ENCODE assay signal across 8 cellular contexts in genomic region chr20:2692036-2692885, GRCh38. TPM values are rescaled to one million over a fixed set of nuclear protein-coding genes. Genes with fewer than 3 reads are reported as not detected.
DNase-seq lines count a peak whose midpoint lies in the region; ATAC-seq and TF ChIP-seq lines count a peak whose summit lies in the region.

Gene EBF4 (plus strand): TSS chr20:2692780. CDS start chr20:2693646, 866 bp downstream.

- CTCF ChIA-PET in CD8-positive, alpha-beta T cell (lab: Charles Lee) = interaction anchor here (0.9 to 2.3 kb wide), 7 partner anchors 9 to 159 kb away, joined by 3 to 8 read pairs (median 3); no protein-coding TSS in a partner anchor
- CTCF ChIA-PET in activated CD8-positive, alpha-beta T cell treated with anti-CD3 and anti-CD28 coated beads for 36 hours (lab: Charles Lee) = interaction anchor here (0.6 to 9.7 kb wide), 2 partner anchors 50 to 60 kb away, joined by 4 to 110 read pairs; no protein-coding TSS in a partner anchor

- peaks cover 5% of the 10 kb centered on the region for H3K27me3 ChIP-seq in CD8-positive, alpha-beta T cell (ENCODE audit: insufficient read depth, low read length)
- H3K27me3 ChIP-seq in mucosa of rectum (ENCODE audit: control insufficient read depth in 2 of 2, insufficient read depth in 2 of 2, low read length in 2 of 2) = peaks cover 32 to 49% of the 10 kb centered on the region in 2 donors

- H3K9me3 Mint-ChIP-seq in CD8-positive, alpha-beta T cell = no peaks in the 10 kb centered on the region
- peaks cover 2% of the 10 kb centered on the region for H3K9me3 Mint-ChIP-seq in activated CD8-positive, alpha-beta T cell treated with anti-CD3 and anti-CD28 coated beads for 36 hours
- H3K9me3 Mint-ChIP-seq in type B pancreatic cell = no peaks in the 10 kb centered on the region

- intact Hi-C loops in CD8-positive, alpha-beta T cell (cut with DNase I, micrococcal nuclease) = loop anchor here in 1 of 2 experiments (5.0 kb wide), 1 partner anchor 150 kb away; the partner anchor contains the start of genes PCED1A and VPS16
- intact Hi-C loops in activated CD8-positive, alpha-beta T cell treated with anti-CD3 and anti-CD28 coated beads for 36 hours (cut with micrococcal nuclease) = no loop called here

- H3K27ac Mint-ChIP-seq in CD8-positive, alpha-beta T cell = peak within 1 kb of the TSS; percentile 56
- peak within 1 kb of the TSS; percentile 35 for H3K27ac Mint-ChIP-seq in activated CD8-positive, alpha-beta T cell treated with anti-CD3 and anti-CD28 coated beads for 36 hours
- peak within 1 kb of the TSS; percentile 93 for H3K27ac Mint-ChIP-seq in type B pancreatic cell

- no peaks in the 10 kb centered on the region for H3K9me3 ChIP-seq in CD8-positive, alpha-beta T cell (ENCODE audit: low read length)
- H3K9me3 ChIP-seq in mucosa of rectum (ENCODE audit: control insufficient read depth in 2 of 2, low read length in 2 of 2) = no peaks in the 10 kb centered on the region

- POLR2A ChIA-PET in CD8-positive, alpha-beta T cell (lab: Charles Lee) = interaction anchor here (1.1 to 1.8 kb wide), 2 partner anchors 40 to 49 kb away, joined by 3 to 8 read pairs; partner anchors contain the start of gene NOP56
- POLR2A ChIA-PET in activated CD8-positive, alpha-beta T cell treated with anti-CD3 and anti-CD28 coated beads for 36 hours (lab: Charles Lee) = interaction anchor here (0.6 to 0.9 kb wide), 2 partner anchors 39 to 492 kb away, joined by 3 to 4 read pairs; partner anchors contain the start of gene NOP56

- no peak for TF ChIP-seq CTCF in CD8-positive, alpha-beta T cell (IDR thresholded peaks at IDR 0.05)
- no peak for TF ChIP-seq CTCF in activated CD8-positive, alpha-beta T cell treated with anti-CD3 and anti-CD28 coated beads for 36 hours (IDR thresholded peaks at IDR 0.05)
- TF ChIP-seq CTCF in epithelial cell of proximal tubule (conservative IDR thresholded peaks at IDR 0.05; ENCODE audit: low read depth, low read length) (no peak), type B pancreatic cell (conservative IDR thresholded peaks at IDR 0.05) (no peak)

- no peak within 1 kb of the TSS for H3K27ac ChIP-seq in CD8-positive, alpha-beta T cell (ENCODE audit: low read depth, low read length)
- peak within 1 kb of the TSS in 1 of 2 donors; percentile 3 for H3K27ac ChIP-seq in mucosa of rectum (ENCODE audit: low read depth in 2 of 2, low read length in 2 of 2)

- H3K4me1 ChIP-seq in CD8-positive, alpha-beta T cell (ENCODE audit: insufficient read depth, low read length) = peaks cover 20% of the 10 kb centered on the region
- H3K4me1 ChIP-seq in mucosa of rectum (ENCODE audit: control insufficient read depth in 2 of 2, insufficient read depth in 2 of 2, low read length in 2 of 2) = peaks cover 0 to 6% of the 10 kb centered on the region in 2 donors

- peaks cover 27% of the 10 kb centered on the region for H3K4me1 Mint-ChIP-seq in CD8-positive, alpha-beta T cell (ENCODE audit: low read depth)
- H3K4me1 Mint-ChIP-seq in activated CD8-positive, alpha-beta T cell treated with anti-CD3 and anti-CD28 coated beads for 36 hours (ENCODE audit: low read depth) = peaks cover 22% of the 10 kb centered on the region
- H3K4me1 Mint-ChIP-seq in type B pancreatic cell (ENCODE audit: unreplicated experiment) = peaks cover 16% of the 10 kb centered on the region

- peaks cover 30% of the 10 kb centered on the region for H3K27me3 Mint-ChIP-seq in CD8-positive, alpha-beta T cell (ENCODE audit: low read depth)
- peaks cover 42% of the 10 kb centered on the region for H3K27me3 Mint-ChIP-seq in activated CD8-positive, alpha-beta T cell treated with anti-CD3 and anti-CD28 coated beads for 36 hours
- H3K27me3 Mint-ChIP-seq in type B pancreatic cell = peaks cover 81% of the 10 kb centered on the region

- peak in 4 of 7 experiments; percentile 10 to 59 (median 32) for DNase-seq in CD8-positive, alpha-beta T cell
- peak; percentile 88 for DNase-seq in HuH-7 (ENCODE audit: low spot score)
- DNase-seq in activated CD8-positive, alpha-beta T cell treated with anti-CD3 and anti-CD28 coated beads for 36 hours = peak; percentile 40
- no peak for DNase-seq in epithelial cell of proximal tubule (ENCODE audit: low read depth)
- DNase-seq in type B pancreatic cell (ENCODE audit: extremely low spot score, unreplicated experiment) = no peak
- DNase-seq in middle frontal gyrus (ENCODE audit: extremely low spot score, low spot score) = no peak

- peak within 1 kb of the TSS; percentile 92 for H3K4me3 Mint-ChIP-seq in CD8-positive, alpha-beta T cell
- H3K4me3 Mint-ChIP-seq in activated CD8-positive, alpha-beta T cell treated with anti-CD3 and anti-CD28 coated beads for 36 hours = peak within 1 kb of the TSS; percentile 79
- peak within 1 kb of the TSS; percentile 93 for H3K4me3 Mint-ChIP-seq in type B pancreatic cell

- ATAC-seq in CD8-positive, alpha-beta T cell = peak; percentile 8
- ATAC-seq in activated CD8-positive, alpha-beta T cell treated with anti-CD3 and anti-CD28 coated beads for 36 hours = no peak
- no peak for ATAC-seq in HG02588 (IDR thresholded peaks at IDR 0.05; ENCODE audit: unreplicated experiment)

- H3K36me3 ChIP-seq in CD8-positive, alpha-beta T cell (ENCODE audit: insufficient read depth, low read length) = no peaks in the 10 kb centered on the region
- no peaks in the 10 kb centered on the region for H3K36me3 ChIP-seq in mucosa of rectum (ENCODE audit: control insufficient read depth in 2 of 2, insufficient read depth in 2 of 2, low read length in 2 of 2)

- peak within 1 kb of the TSS; percentile 28 for H3K4me3 ChIP-seq in CD8-positive, alpha-beta T cell (ENCODE audit: low read depth, low read length)
- H3K4me3 ChIP-seq in epithelial cell of proximal tubule (ENCODE audit: low read depth, low read length) (peak within 1 kb of the TSS; percentile 2), mucosa of rectum (ENCODE audit: low read length in 2 of 2) (peak within 1 kb of the TSS; percentile 52 to 62)

- peaks cover 3% of the 10 kb centered on the region for H3K36me3 Mint-ChIP-seq in CD8-positive, alpha-beta T cell
- no peaks in the 10 kb centered on the region for H3K36me3 Mint-ChIP-seq in activated CD8-positive, alpha-beta T cell treated with anti-CD3 and anti-CD28 coated beads for 36 hours (ENCODE audit: low read depth)
- H3K36me3 Mint-ChIP-seq in type B pancreatic cell = no peaks in the 10 kb centered on the region

- peak within 1 kb of the TSS; percentile 44 to 57 for H3K9ac ChIP-seq in mucosa of rectum (ENCODE audit: low read depth in 1 of 2, low read length in 2 of 2)

RNA-seq across cellular contexts. Expression of gene EBF4, which starts in this region (rescaled TPM):
- 1 to 10 TPM; 5.8 TPM for total RNA-seq in CD8-positive, alpha-beta T cell
- total RNA-seq in activated CD8-positive, alpha-beta T cell treated with anti-CD3 and anti-CD28 coated beads for 36 hours = 1 to 10 TPM; 1.1 to 1.2 TPM
- total RNA-seq in epithelial cell of proximal tubule = 0.36 and 2.5 TPM in 2 replicates
- 11.4 and 17.9 TPM in 2 replicates for total RNA-seq in type B pancreatic cell (ENCODE audit: low replicate concordance)

Comparison
In these comparisons a context has a peak if more than half of its experiments do, and no peak if none do; other contexts are left out.
1. DNase-seq: peak in CD8-positive, alpha-beta T cell (4 of 7), HuH-7 (single experiment) and activated CD8-positive, alpha-beta T cell treated with anti-CD3 and anti-CD28 coated beads for 36 hours (single experiment); none in epithelial cell of proximal tubule (single experiment), type B pancreatic cell (single experiment) and middle frontal gyrus (single experiment).
2. H3K4me3 ChIP-seq: peak in every context shown above with its lines; median percentile 57 in mucosa of rectum; 28 in CD8-positive, alpha-beta T cell; 2 in epithelial cell of proximal tubule.
3. H3K27ac Mint-ChIP-seq: peak in every context shown above with its lines; median percentile 93 in type B pancreatic cell; 56 in CD8-positive, alpha-beta T cell; 35 in activated CD8-positive, alpha-beta T cell treated with anti-CD3 and anti-CD28 coated beads for 36 hours.
4. Peak in every context shown above with its lines, with median percentiles within 50 percentile points of each other: H3K4me3 Mint-ChIP-seq.